Comparison of ENCODE assay signal across 10 cellular contexts in genomic region chr20:32752458-32753250, GRCh38. TPM values are rescaled to one million over a fixed set of nuclear protein-coding genes. Genes with fewer than 3 reads are reported as not detected.
DNase-seq lines count a peak whose midpoint lies in the region; ATAC-seq and TF ChIP-seq lines count a peak whose summit lies in the region.
"Had no signal": no experiment of that assay in that cellular context is flagged by ENCODE, and none has a peak within 500 bp of the region (broad histone marks: within the 10 kb centered on the region; RNA-seq: fewer than 3 reads in every experiment).

No MANE protein-coding gene starts in this region.

- no peaks in the 10 kb centered on the region for H3K27me3 ChIP-seq in esophagus squamous epithelium

- 39 to 51% methylated on average over 7 to 9 of the region's 10 CpGs for WGBS in esophagus squamous epithelium, 2 donors

- CTCF ChIA-PET in activated CD4-positive, alpha-beta T cell treated with anti-CD3 and anti-CD28 coated beads for 36 hours (lab: Charles Lee): interaction anchor here (0.6 to 1.4 kb wide), 3 partner anchors 9 to 381 kb away, joined by 3 read pairs; partner anchors contain the start of gene COMMD7

- no peaks in the 10 kb centered on the region for H3K27me3 Mint-ChIP-seq in activated CD4-positive, alpha-beta T cell treated with anti-CD3 and anti-CD28 coated beads for 36 hours
- no peaks in the 10 kb centered on the region for H3K27me3 Mint-ChIP-seq in chondrocyte (ENCODE audit: low read depth)
- H3K27me3 Mint-ChIP-seq: naive B cell had no signal

- H3K4me1 ChIP-seq in esophagus squamous epithelium: no peaks in the 10 kb centered on the region

- TF ChIP-seq CTCF in chondrocyte (IDR thresholded peaks at IDR 0.05) (no peak), omental fat pad (IDR thresholded peaks at IDR 0.05) (no peak), esophagus squamous epithelium (IDR thresholded peaks at IDR 0.05) (no peak)

- peak; percentile 27 for DNase-seq in activated CD4-positive, alpha-beta T cell treated with anti-CD3 and anti-CD28 coated beads for 36 hours
- DNase-seq in activated CD4-positive, alpha-beta T cell treated with anti-CD3 and anti-CD28 coated beads for 48 hours: no peak
- DNase-seq in NCI-H146 treated with DMSO at 0.1 percent for 48 hours (lab: John Stamatoyannopoulos, UW; ENCODE audit: unreplicated experiment) (peak; percentile 23), chondrocyte (ENCODE audit: low spot score) (no peak), omental fat pad (ENCODE audit: low spot score) (no peak), esophagus squamous epithelium (lab: John Stamatoyannopoulos, UW) (no peak)
- DNase-seq: 8988T, naive B cell had no signal

- POLR2A ChIA-PET in activated CD4-positive, alpha-beta T cell treated with anti-CD3 and anti-CD28 coated beads for 36 hours (lab: Charles Lee): interaction anchor here (0.6 kb wide), 1 partner anchor 17 kb away, joined by 10 read pairs; no protein-coding TSS in a partner anchor

- H3K27ac ChIP-seq in esophagus squamous epithelium: no peak overlapping the region

- H3K36me3 Mint-ChIP-seq in activated CD4-positive, alpha-beta T cell treated with anti-CD3 and anti-CD28 coated beads for 36 hours (ENCODE audit: low read depth): no peaks in the 10 kb centered on the region
- H3K36me3 Mint-ChIP-seq in chondrocyte (ENCODE audit: low read depth): no peaks in the 10 kb centered on the region
- H3K36me3 Mint-ChIP-seq: naive B cell had no signal

- no peak overlapping the region for H3K4me3 Mint-ChIP-seq in activated CD4-positive, alpha-beta T cell treated with anti-CD3 and anti-CD28 coated beads for 36 hours
- no peak overlapping the region for H3K4me3 Mint-ChIP-seq in chondrocyte (ENCODE audit: unreplicated experiment)
- H3K4me3 Mint-ChIP-seq: naive B cell had no signal

- H3K4me1 Mint-ChIP-seq in activated CD4-positive, alpha-beta T cell treated with anti-CD3 and anti-CD28 coated beads for 36 hours: peaks cover 7% of the 10 kb centered on the region
- peaks cover 23% of the 10 kb centered on the region for H3K4me1 Mint-ChIP-seq in chondrocyte (ENCODE audit: low read depth)
- H3K4me1 Mint-ChIP-seq: naive B cell had no signal

- H3K9me3 ChIP-seq in esophagus squamous epithelium: no peaks in the 10 kb centered on the region

- peak; percentile 76 for ATAC-seq in activated CD4-positive, alpha-beta T cell treated with anti-CD3 and anti-CD28 coated beads for 36 hours
- ATAC-seq in omental fat pad (ENCODE audit: low FRiP score): peak; percentile 77
- no peak for ATAC-seq in GM18873 (IDR thresholded peaks at IDR 0.05; ENCODE audit: low FRiP score, unreplicated experiment)
- no peak for ATAC-seq in HG02571 (IDR thresholded peaks at IDR 0.05; ENCODE audit: unreplicated experiment)

- no peak for TF ChIP-seq POLR2A in esophagus squamous epithelium (IDR thresholded peaks at IDR 0.05)

- no peaks in the 10 kb centered on the region for H3K9me3 Mint-ChIP-seq in activated CD4-positive, alpha-beta T cell treated with anti-CD3 and anti-CD28 coated beads for 36 hours (ENCODE audit: low read depth)
- H3K9me3 Mint-ChIP-seq in chondrocyte (ENCODE audit: low read depth): no peaks in the 10 kb centered on the region
- H3K9me3 Mint-ChIP-seq: naive B cell had no signal

- H3K36me3 ChIP-seq in esophagus squamous epithelium: no peaks in the 10 kb centered on the region

- no peak overlapping the region for H3K4me3 ChIP-seq in esophagus squamous epithelium

- H3K27ac Mint-ChIP-seq in activated CD4-positive, alpha-beta T cell treated with anti-CD3 and anti-CD28 coated beads for 36 hours: no peak overlapping the region
- peak overlapping the region; percentile 49 for H3K27ac Mint-ChIP-seq in chondrocyte (ENCODE audit: unreplicated experiment)
- H3K27ac Mint-ChIP-seq: naive B cell had no signal

- intact Hi-C loops in activated CD4-positive, alpha-beta T cell treated with anti-CD3 and anti-CD28 coated beads for 36 hours (cut with DNase I, micrococcal nuclease): no loop called here
- intact Hi-C loops in esophagus squamous epithelium (cut with DNase I): no loop called here

RNA-seq across cellular contexts. Expression of gene COMMD7, which starts 9.4 kb away (rescaled TPM):
- 10 to 100 TPM; 35.9 to 38.8 TPM for total RNA-seq in activated CD4-positive, alpha-beta T cell treated with anti-CD3 and anti-CD28 coated beads for 36 hours
- total RNA-seq in chondrocyte (34.4 to 83.2 TPM (median 82.9 TPM) in 3 replicates), omental fat pad (10 to 100 TPM; 19.3 to 20.6 (median 19.8) TPM), esophagus squamous epithelium (10 to 100 TPM in 2 of 4 donors, 1 to 10 TPM in 2; 9.8 to 22.5 (median 10.2) TPM)

RNA-seq across cellular contexts. Expression of gene DNMT3B, which starts 9.5 kb away (rescaled TPM):
- 1 to 10 TPM; 1.4 to 1.6 TPM for total RNA-seq in activated CD4-positive, alpha-beta T cell treated with anti-CD3 and anti-CD28 coated beads for 36 hours
- total RNA-seq in chondrocyte (2.0 to 4.8 TPM (median 4.7 TPM) in 3 replicates), omental fat pad (1 to 10 TPM in 1 of 4 donors, under 1 TPM in 3; 0.24 to 2.0 (median 0.44) TPM), esophagus squamous epithelium (1 to 10 TPM in 1 of 4 donors, under 1 TPM in 3; 0.44 to 2.2 (median 0.72) TPM)

Comparison
In these comparisons a context has a peak if more than half of its experiments do, and no peak if none do; other contexts are left out.
1. DNase-seq: peak in activated CD4-positive, alpha-beta T cell treated with anti-CD3 and anti-CD28 coated beads for 36 hours (single experiment) and NCI-H146 treated with DMSO at 0.1 percent for 48 hours (single experiment); none in activated CD4-positive, alpha-beta T cell treated with anti-CD3 and anti-CD28 coated beads for 48 hours (single experiment), chondrocyte (single experiment), omental fat pad (single experiment) and esophagus squamous epithelium (single experiment).
2. ATAC-seq: peak in activated CD4-positive, alpha-beta T cell treated with anti-CD3 and anti-CD28 coated beads for 36 hours (single experiment) and omental fat pad (single experiment); none in GM18873 (single experiment) and HG02571 (single experiment).